In the genomic region with DNA sequence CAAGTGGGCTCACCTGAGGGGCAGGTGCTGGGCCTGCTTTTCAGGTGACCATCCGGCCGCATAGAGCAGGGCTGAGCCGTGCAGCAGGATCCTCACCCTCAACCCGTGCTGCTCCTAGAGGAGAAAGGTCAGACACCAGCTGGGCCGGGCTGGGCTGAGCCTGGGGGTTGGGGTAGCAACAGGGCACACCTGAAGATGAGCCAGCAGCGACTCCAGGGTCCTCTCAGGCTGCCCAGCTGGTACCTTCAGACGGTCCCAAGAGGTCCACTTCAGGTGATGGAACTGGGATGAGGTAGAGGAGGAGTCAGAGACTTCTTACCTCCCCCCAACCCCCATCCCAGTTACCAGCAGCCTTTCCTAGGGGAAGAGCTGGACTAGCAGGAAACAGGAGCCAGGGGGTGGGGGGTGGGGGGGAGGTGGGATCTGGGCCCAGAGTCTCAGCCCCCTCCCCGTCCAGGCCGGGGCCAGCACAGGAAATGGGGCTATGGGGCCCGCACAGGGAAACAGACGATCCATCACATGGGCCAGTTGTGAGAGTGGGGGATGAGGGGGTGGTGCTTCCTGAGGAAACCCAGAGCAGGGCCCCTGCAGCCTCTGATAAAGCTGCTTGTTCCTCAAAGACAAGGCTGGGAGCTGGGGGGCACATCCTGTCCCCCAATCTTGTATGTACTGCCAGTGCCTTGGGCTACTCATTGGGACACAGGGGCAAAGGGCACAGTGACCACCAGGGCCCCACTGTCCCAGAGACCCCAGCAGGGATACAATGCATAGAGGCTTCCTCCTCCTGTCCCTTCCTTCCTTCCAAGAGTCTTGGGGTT, we compare ENCODE assay signal across 8 cellular contexts. TPM values are rescaled to one million over a fixed set of nuclear protein-coding genes. Genes with fewer than 3 reads are reported as not detected.
DNase-seq lines count a peak whose midpoint lies in the region; ATAC-seq and TF ChIP-seq lines count a peak whose summit lies in the region.

No MANE protein-coding gene starts in this region.

- ATAC-seq in naive B cell (ENCODE audit: low read depth in 2 of 2) (no peak), HG02870 (IDR thresholded peaks at IDR 0.05; ENCODE audit: unreplicated experiment) (no peak), GM21381 (IDR thresholded peaks at IDR 0.05; ENCODE audit: unreplicated experiment) (no peak)

- H3K27ac Mint-ChIP-seq in naive B cell, result peak overlapping the region; percentile 30 to 98 (median 96)

- peak overlapping the region; percentile 77 to 96 (median 93) for H3K4me3 Mint-ChIP-seq in naive B cell

- peaks cover 1 to 16% (median 8%) of the 10 kb centered on the region in 3 donors for H3K27me3 Mint-ChIP-seq in naive B cell

- TF ChIP-seq CTCF in coronary artery (IDR thresholded peaks at IDR 0.05), result no peak

- peak overlapping the region; percentile 89 to 98 for H3K27ac ChIP-seq in coronary artery

- DNase-seq in Ammon's horn (ENCODE audit: low spot score) (peak; percentile 51), coronary artery (ENCODE audit: low spot score) (no peak), naive B cell (peak; percentile 54), NCI-H345 treated with DMSO at 0.1 percent for 48 hours (lab: John Stamatoyannopoulos, UW; ENCODE audit: unreplicated experiment) (no peak), HPDE6-E6E7 (ENCODE audit: extremely low spot score) (no peak)
- peak; percentile 75 for DNase-seq in Jurkat, Clone E6-1 (ENCODE audit: low read depth, low spot score)

- H3K4me1 Mint-ChIP-seq in naive B cell, result peaks cover 58 to 83% (median 79%) of the 10 kb centered on the region in 3 donors

- no peaks in the 10 kb centered on the region for H3K9me3 Mint-ChIP-seq in naive B cell

- peak overlapping the region; percentile 17 for H3K4me3 ChIP-seq in Jurkat, Clone E6-1 (ENCODE audit: low read length)
- peak overlapping the region; percentile 26 for H3K4me3 ChIP-seq in coronary artery

- peaks cover 0 to 14% of the 10 kb centered on the region in 2 donors for H3K36me3 Mint-ChIP-seq in naive B cell

RNA-seq across cellular contexts. Expression of a gene that starts 3.0 kb away (rescaled TPM):
- polyA plus RNA-seq in Jurkat, Clone E6-1 (2012; ENCODE audit: insufficient read depth, insufficient read length), result 3.4 TPM
- polyA plus RNA-seq in naive B cell (ENCODE audit: low read depth in 6 of 6), result 10 to 100 TPM in 5 of 6 donors, 1 to 10 TPM in 1; 4.3 to 21.7 (median 15.4) TPM

RNA-seq across cellular contexts. Expression of a gene that starts 6.4 kb away (rescaled TPM):
- not detected for polyA plus RNA-seq in Jurkat, Clone E6-1 (2012; ENCODE audit: insufficient read depth, insufficient read length)
- not detected for polyA plus RNA-seq in naive B cell (ENCODE audit: low read depth in 6 of 6)

RNA-seq across cellular contexts. Expression of a gene that starts 7.7 kb away (rescaled TPM):
- 3.9 TPM for polyA plus RNA-seq in Jurkat, Clone E6-1 (2012; ENCODE audit: insufficient read depth, insufficient read length)
- 10 to 100 TPM; 38.5 to 67.7 (median 52.7) TPM for polyA plus RNA-seq in naive B cell (ENCODE audit: low read depth in 6 of 6)

RNA-seq across cellular contexts. Expression of a gene that starts 19.8 kb away (rescaled TPM):
- 39.8 TPM for polyA plus RNA-seq in Jurkat, Clone E6-1 (2012; ENCODE audit: insufficient read depth, insufficient read length)
- 10 to 100 TPM; 16.2 to 23.9 (median 21.3) TPM for polyA plus RNA-seq in naive B cell (ENCODE audit: low read depth in 6 of 6)

RNA-seq across cellular contexts. Expression of a gene that starts 50.3 kb away (rescaled TPM):
- polyA plus RNA-seq in Jurkat, Clone E6-1 (2012; ENCODE audit: insufficient read depth, insufficient read length), result 38.4 TPM
- polyA plus RNA-seq in naive B cell (ENCODE audit: low read depth in 6 of 6), result 1 to 10 TPM; 2.2 to 4.6 (median 3.8) TPM

Comparison
In these comparisons a context has a peak if more than half of its experiments do, and no peak if none do; other contexts are left out.
1. DNase-seq: peak in Ammon's horn (single experiment), Jurkat, Clone E6-1 (single experiment) and naive B cell (single experiment); none in coronary artery (single experiment), NCI-H345 treated with DMSO at 0.1 percent for 48 hours (single experiment) and HPDE6-E6E7 (single experiment).